35 cellular contexts compared by ENCODE assay signal in the genomic region with DNA sequence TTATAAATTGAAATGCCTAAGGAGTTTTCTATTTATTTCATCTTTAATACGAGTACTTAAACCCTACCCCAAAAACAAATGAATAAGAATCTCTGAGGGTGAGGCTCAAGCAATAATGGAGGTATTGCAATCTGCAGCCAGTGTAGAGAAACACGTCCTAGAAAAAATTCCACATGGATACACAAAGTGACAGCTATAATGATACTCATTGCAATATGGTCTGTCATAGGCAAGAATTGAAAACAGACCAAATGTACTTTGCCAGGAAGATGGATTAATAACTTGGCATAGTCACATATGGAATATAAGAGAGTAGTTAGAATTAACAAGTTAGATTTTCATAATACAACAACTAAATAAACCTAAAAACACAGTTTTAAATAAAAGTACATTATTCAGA.
"Had no signal": no experiment of that assay in that cellular context is flagged by ENCODE, and none has a peak within 500 bp of the region (broad histone marks: within the 10 kb centered on the region; RNA-seq: fewer than 3 reads in every experiment).

No MANE protein-coding gene starts in this region.

- H3K9me3 ChIP-seq: adrenal gland, ascending aorta, body of pancreas, breast epithelium had no signal

- ATAC-seq: activated naive CD4-positive, alpha-beta T cell treated with anti-CD3 and anti-CD28 coated beads, Interleukin-2, amount 50 U/mL, for 72 hours; activated naive CD8-positive, alpha-beta T cell treated with anti-CD3 and anti-CD28 coated beads, Interleukin-2, amount 50 U/mL, for 24 hours; activated T-cell treated with anti-CD3 and anti-CD28 coated beads, Interleukin-2, amount 50 U/mL, for 4 hours; activated T-cell treated with anti-CD3 and anti-CD28 coated beads, Interleukin-2, amount 50 U/mL, for 72 hours; activated T-helper 17 cell treated with anti-CD3 and anti-CD28 coated beads, Interleukin-2, amount 50 U/mL, for 72 hours; body of pancreas had no signal

- DNase-seq: activated effector memory CD4-positive, alpha-beta T cell treated with anti-CD3 and anti-CD28 coated beads, Interleukin-2, amount 50 U/mL, for 16 hours; activated effector memory CD4-positive, alpha-beta T cell treated with Interleukin-2 at 50 U/mL for 16 hours; activated gamma-delta T cell; activated gamma-delta T cell treated with Interleukin-2 at 50 U/mL for 16 hours; activated naive CD4-positive, alpha-beta T cell; activated naive CD4-positive, alpha-beta T cell treated with anti-CD3 and anti-CD28 coated beads for 36 hours; activated naive CD4-positive, alpha-beta T cell treated with anti-CD3 and anti-CD28 coated beads, Interleukin-2, amount 10 ng/mL, durations not matched to agents 7 days and 5 days; activated naive CD4-positive, alpha-beta T cell treated with anti-CD3 and anti-CD28 coated beads, Interleukin-2, amount 50 U/mL, for 16 hours; activated naive CD4-positive, alpha-beta T cell treated with Interleukin-2 at 50 U/mL for 16 hours; activated naive CD8-positive, alpha-beta T cell treated with anti-CD3 and anti-CD28 coated beads for 36 hours; activated naive CD8-positive, alpha-beta T cell treated with anti-CD3 and anti-CD28 coated beads, Interleukin-2, amount 10 ng/mL, durations not matched to agents 7 days and 5 days; activated naive CD8-positive, alpha-beta T cell treated with anti-CD3 and anti-CD28 coated beads, Interleukin-2, amount 50 U/mL, for 24 hours; activated T-cell treated with anti-CD3 and anti-CD28 coated beads for 4 hours; activated T-cell treated with anti-CD3 and anti-CD28 coated beads, Interleukin-2, amount 50 U/mL, for 1 hour; activated T-cell treated with anti-CD3 and anti-CD28 coated beads, Interleukin-2, amount 50 U/mL, for 24 hours; activated T-cell treated with anti-CD3 and anti-CD28 coated beads, Interleukin-2, amount 50 U/mL, for 4 hours; activated T-cell treated with anti-CD3 and anti-CD28 coated beads, Interleukin-2, amount 50 U/mL, for 48 hours; activated T-cell treated with anti-CD3 and anti-CD28 coated beads, Interleukin-2, amount 50 U/mL, for 72 hours; adrenal gland; amniotic stem cell; amygdala; anterior cingulate cortex; aorta; body of pancreas; brain microvascular endothelial cell; caudate nucleus; central memory CD4-positive, alpha-beta T cell; cerebellar nuclear complex had no signal

- H3K4me1 ChIP-seq: adrenal gland, ascending aorta, body of pancreas, breast epithelium had no signal

- H3K36me3 ChIP-seq: adrenal gland, ascending aorta, brain microvascular endothelial cell, breast epithelium, cardiac muscle cell had no signal

- H3K27ac ChIP-seq: adrenal gland, ascending aorta, body of pancreas, brain microvascular endothelial cell, breast epithelium, cardiac muscle cell had no signal

- H3K27me3 ChIP-seq: adrenal gland, ascending aorta, body of pancreas, brain microvascular endothelial cell, breast epithelium, cardiac muscle cell had no signal

- FAIRE-seq: astrocyte, bronchial epithelial cell had no signal

- H3K4me3 ChIP-seq: adrenal gland, ascending aorta, body of pancreas, breast epithelium, cardiac muscle cell had no signal
